Comparison of ENCODE assay signal across 27 cellular contexts in genomic region chr4:19684079-19684478, GRCh38.
DNase-seq lines count a peak whose midpoint lies in the region; ATAC-seq and TF ChIP-seq lines count a peak whose summit lies in the region.
"Had no signal": no experiment of that assay in that cellular context is flagged by ENCODE, and none has a peak within 500 bp of the region (broad histone marks: within the 10 kb centered on the region; RNA-seq: fewer than 3 reads in every experiment).

No MANE protein-coding gene starts in this region.

- peak; percentile 51 for ATAC-seq in PC-3
- ATAC-seq: activated T-helper 17 cell treated with anti-CD3 and anti-CD28 coated beads, Interleukin-2, amount 50 U/mL, for 72 hours; GM23338; left ventricle myocardium superior had no signal

- H3K27me3 Mint-ChIP-seq in activated naive CD8-positive, alpha-beta T cell treated with anti-CD3 and anti-CD28 coated beads for 36 hours, result no peaks in the 10 kb centered on the region
- H3K27me3 Mint-ChIP-seq: activated CD4-positive, alpha-beta memory T cell treated with anti-CD3 and anti-CD28 coated beads, Interleukin-2, amount 10 ng/mL, durations not matched to agents 7 days and 5 days; activated naive CD4-positive, alpha-beta T cell treated with anti-CD3 and anti-CD28 coated beads, Interleukin-2, amount 50 U/mL, for 24 hours; activated T-helper 17 cell treated with anti-CD3 and anti-CD28 coated beads, Interleukin-2, amount 50 U/mL, for 72 hours; naive B cell had no signal

- H3K4me1 Mint-ChIP-seq in activated naive CD8-positive, alpha-beta T cell treated with anti-CD3 and anti-CD28 coated beads for 36 hours, result no peaks in the 10 kb centered on the region
- H3K4me1 Mint-ChIP-seq: activated CD4-positive, alpha-beta memory T cell treated with anti-CD3 and anti-CD28 coated beads, Interleukin-2, amount 10 ng/mL, durations not matched to agents 7 days and 5 days; activated naive CD4-positive, alpha-beta T cell treated with anti-CD3 and anti-CD28 coated beads, Interleukin-2, amount 50 U/mL, for 24 hours; activated T-helper 17 cell treated with anti-CD3 and anti-CD28 coated beads, Interleukin-2, amount 50 U/mL, for 72 hours; GM23338; naive B cell had no signal

- BruUV-seq in PC-3 (replicated peaks; lab: Mats Ljungman, UMichigan) (no TSS peak), mammary epithelial cell (replicated peaks; lab: Mats Ljungman, UMichigan) (no TSS peak)

- 72% methylated on average over 7 of the region's 7 CpGs for WGBS in smooth muscle cell (ENCODE audit: low lambda C conversion rate)
- WGBS in mammary epithelial cell (ENCODE audit: low coverage, missing lambda C conversion rate), result 77% methylated on average over 7 of the region's 7 CpGs

- POLR2A ChIA-PET in PC-3 (lab: Charles Lee; ENCODE audit: unreplicated experiment), result interaction anchor here (0.5 to 0.6 kb wide), 2 partner anchors 568 to 1085 kb away, joined by 4 read pairs; partner anchors contain the start of gene SLIT2

- H3K27me3 ChIP-seq in PC-3 (ENCODE audit: low read length), result no peaks in the 10 kb centered on the region
- H3K27me3 ChIP-seq in smooth muscle cell (ENCODE audit: low read depth), result no peaks in the 10 kb centered on the region
- H3K27me3 ChIP-seq in mammary epithelial cell (ENCODE audit: insufficient read depth, low read length), result no peaks in the 10 kb centered on the region
- H3K27me3 ChIP-seq: transverse colon had no signal

- H3K4me1 ChIP-seq in PC-3 (ENCODE audit: insufficient read depth, low read length) (peaks cover under 1% of the 10 kb centered on the region; the same call in 1 of the 2 replicates), smooth muscle cell (ENCODE audit: low read depth) (no peaks in the 10 kb centered on the region), mammary epithelial cell (ENCODE audit: insufficient read depth, low read length) (no peaks in the 10 kb centered on the region)
- H3K4me1 ChIP-seq: transverse colon had no signal

- H3K4me3 Mint-ChIP-seq in activated naive CD8-positive, alpha-beta T cell treated with anti-CD3 and anti-CD28 coated beads for 36 hours, result no peak overlapping the region
- H3K4me3 Mint-ChIP-seq: activated CD4-positive, alpha-beta memory T cell treated with anti-CD3 and anti-CD28 coated beads, Interleukin-2, amount 10 ng/mL, durations not matched to agents 7 days and 5 days; activated naive CD4-positive, alpha-beta T cell treated with anti-CD3 and anti-CD28 coated beads, Interleukin-2, amount 50 U/mL, for 24 hours; activated T-helper 17 cell treated with anti-CD3 and anti-CD28 coated beads, Interleukin-2, amount 50 U/mL, for 72 hours; GM23338; naive B cell had no signal

- TF ChIP-seq CTCF in PC-3 (conservative IDR thresholded peaks at IDR 0.05; ENCODE audit: low read depth, low read length) (no peak), smooth muscle cell (IDR thresholded peaks at IDR 0.05; ENCODE audit: borderline replicate concordance, insufficient read depth, poor library complexity, severe bottlenecking) (no peak), mammary epithelial cell (conservative IDR thresholded peaks at IDR 0.05 in 1 of 2, IDR thresholded peaks at IDR 0.05 in 1 of 2; ENCODE audit: extremely low read depth in 1 of 2, insufficient read depth in 1 of 2, low read depth in 1 of 2, low read length in 2 of 2) (no peak)

- H3K27ac Mint-ChIP-seq in activated naive CD8-positive, alpha-beta T cell treated with anti-CD3 and anti-CD28 coated beads for 36 hours, result no peak overlapping the region
- H3K27ac Mint-ChIP-seq: activated CD4-positive, alpha-beta memory T cell treated with anti-CD3 and anti-CD28 coated beads, Interleukin-2, amount 10 ng/mL, durations not matched to agents 7 days and 5 days; activated naive CD4-positive, alpha-beta T cell treated with anti-CD3 and anti-CD28 coated beads, Interleukin-2, amount 50 U/mL, for 24 hours; activated T-helper 17 cell treated with anti-CD3 and anti-CD28 coated beads, Interleukin-2, amount 50 U/mL, for 72 hours; GM23338; naive B cell had no signal

- H3K27ac ChIP-seq in PC-3 (ENCODE audit: low read length), result no peak overlapping the region
- H3K27ac ChIP-seq in smooth muscle cell (ENCODE audit: low read depth), result no peak overlapping the region
- no peak overlapping the region for H3K27ac ChIP-seq in mammary epithelial cell (ENCODE audit: insufficient read depth, low read depth, low read length)
- H3K27ac ChIP-seq: transverse colon had no signal

- H3K9ac ChIP-seq in PC-3 (ENCODE audit: low read length) (no peak overlapping the region), smooth muscle cell (ENCODE audit: low read depth) (no peak overlapping the region), mammary epithelial cell (ENCODE audit: insufficient read depth, low read length) (no peak overlapping the region)

- H3F3A ChIP-seq in PC-3 (ENCODE audit: low read length, unreplicated experiment), result no peaks in the 10 kb centered on the region
- H3F3A ChIP-seq in smooth muscle cell (ENCODE audit: low read depth), result no peaks in the 10 kb centered on the region

- no peaks in the 10 kb centered on the region for H4K20me1 ChIP-seq in PC-3 (ENCODE audit: low read length)
- H4K20me1 ChIP-seq in smooth muscle cell (ENCODE audit: low read depth), result no peaks in the 10 kb centered on the region
- no peaks in the 10 kb centered on the region for H4K20me1 ChIP-seq in mammary epithelial cell (ENCODE audit: insufficient read depth, low read length)

- H3K79me2 ChIP-seq in PC-3 (ENCODE audit: low read length) (no peaks in the 10 kb centered on the region), smooth muscle cell (ENCODE audit: low read depth) (no peaks in the 10 kb centered on the region), mammary epithelial cell (ENCODE audit: insufficient read depth, low read length) (no peaks in the 10 kb centered on the region)

- H3K9me2 ChIP-seq in PC-3 (replicated peaks; ENCODE audit: low read length), result no peaks in the 10 kb centered on the region

- dilution Hi-C loops in mammary epithelial cell (cut with HindIII; ENCODE audit: low sequenced_read_pairs), result no loop called here

- H3K36me3 ChIP-seq in PC-3 (ENCODE audit: low read depth, low read length) (no peaks in the 10 kb centered on the region), smooth muscle cell (ENCODE audit: low read depth) (no peaks in the 10 kb centered on the region), mammary epithelial cell (ENCODE audit: insufficient read depth, low read length) (no peaks in the 10 kb centered on the region)
- H3K36me3 ChIP-seq: transverse colon had no signal

- peak; percentile 54 for DNase-seq in GM04504 (ENCODE audit: low read depth)
- no peak for DNase-seq in PC-3
- DNase-seq in left kidney (ENCODE audit: low read depth, low spot score), result peak; percentile 79
- no peak for DNase-seq in smooth muscle cell (lab: John Stamatoyannopoulos, UW; ENCODE audit: unreplicated experiment)
- no peak for DNase-seq in activated naive CD8-positive, alpha-beta T cell treated with anti-CD3 and anti-CD28 coated beads for 36 hours
- DNase-seq in activated T-cell treated with anti-CD3 and anti-CD28 coated beads for 4 hours, result no peak
- no peak for DNase-seq in mammary epithelial cell
- DNase-seq: activated CD4-positive, alpha-beta memory T cell treated with anti-CD3 and anti-CD28 coated beads, Interleukin-2, amount 10 ng/mL, durations not matched to agents 7 days and 5 days; activated CD4-positive, alpha-beta T cell treated with anti-CD3 and anti-CD28 coated beads for 1 hour; amygdala; C1 segment of cervical spinal cord; Calu3; KBM-7; left ventricle myocardium superior; naive B cell; NCI-H1105 treated with DMSO at 0.1 percent for 48 hours; NCI-H1930; NCI-H2227 treated with DMSO at 0.1 percent for 48 hours; NCI-H748 treated with DMSO at 0.1 percent for 48 hours; occipital lobe; SIG-M5; stimulated activated CD4-positive, alpha-beta T cell treated with anti-CD3 and anti-CD28 coated beads, Interleukin-15, amount 100 ng/mL, for 24 hours; stimulated activated CD4-positive, alpha-beta T cell treated with anti-CD3 and anti-CD28 coated beads, Interleukin-4, amount 100 ng/mL, for 4 hours; transverse colon had no signal

- no peak overlapping the region for H3K4me2 ChIP-seq in PC-3 (ENCODE audit: low read length)
- no peak overlapping the region for H3K4me2 ChIP-seq in smooth muscle cell
- no peak overlapping the region for H3K4me2 ChIP-seq in mammary epithelial cell (ENCODE audit: insufficient read depth, low read depth, low read length)
- H3K4me2 ChIP-seq: GM23338 had no signal

- intact Hi-C loops in PC-3 (cut with micrococcal nuclease), result no loop called here
- intact Hi-C loops in mammary epithelial cell (cut with micrococcal nuclease), result no loop called here

- in situ Hi-C loops in mammary epithelial cell (cut with MboI; ENCODE audit: low sequenced_read_pairs in 2 of 2), result no loop called here

- H3K4me3 ChIP-seq in PC-3 (ENCODE audit: low read length) (no peak overlapping the region), smooth muscle cell (no peak overlapping the region), mammary epithelial cell (replicated peaks in 1 of 3; ENCODE audit: insufficient read depth in 1 of 3, low read depth in 2 of 3, low read length in 3 of 3) (no peak overlapping the region)
- H3K4me3 ChIP-seq: GM23338, transverse colon had no signal

- H3K9me3 ChIP-seq in PC-3 (ENCODE audit: low read length) (no peaks in the 10 kb centered on the region), smooth muscle cell (replicated peaks; ENCODE audit: low read depth) (no peaks in the 10 kb centered on the region), mammary epithelial cell (replicated peaks; ENCODE audit: insufficient read depth, low read length) (no peaks in the 10 kb centered on the region)
- H3K9me3 ChIP-seq: transverse colon had no signal

- H3K36me3 Mint-ChIP-seq in activated naive CD8-positive, alpha-beta T cell treated with anti-CD3 and anti-CD28 coated beads for 36 hours, result no peaks in the 10 kb centered on the region
- H3K36me3 Mint-ChIP-seq: activated naive CD4-positive, alpha-beta T cell treated with anti-CD3 and anti-CD28 coated beads, Interleukin-2, amount 50 U/mL, for 24 hours; naive B cell had no signal

- CTCF ChIA-PET in PC-3 (lab: Charles Lee), result no interaction called here
- CTCF ChIA-PET in mammary epithelial cell (lab: Charles Lee; ENCODE audit: low non-redundant PET), result no interaction called here

- H2AFZ ChIP-seq in PC-3 (ENCODE audit: low read length), result no peak overlapping the region
- H2AFZ ChIP-seq in smooth muscle cell (ENCODE audit: low read depth), result peak overlapping the region; percentile 77
- no peak overlapping the region for H2AFZ ChIP-seq in mammary epithelial cell (ENCODE audit: low read depth, low read length)
- H2AFZ ChIP-seq: GM23338 had no signal

- H3K9me3 Mint-ChIP-seq in activated naive CD8-positive, alpha-beta T cell treated with anti-CD3 and anti-CD28 coated beads for 36 hours, result peaks cover 7% of the 10 kb centered on the region
- H3K9me3 Mint-ChIP-seq: GM23338 had no signal

Comparison
In these comparisons a context has a peak if more than half of its experiments do, and no peak if none do; other contexts are left out.
1. DNase-seq: peak in GM04504 (single experiment) and left kidney (single experiment); none in PC-3 (single experiment), smooth muscle cell (single experiment), activated naive CD8-positive, alpha-beta T cell treated with anti-CD3 and anti-CD28 coated beads for 36 hours (single experiment), activated T-cell treated with anti-CD3 and anti-CD28 coated beads for 4 hours (single experiment) and mammary epithelial cell (single experiment).